ENCODE assay signal across 1 cellular context in the genomic region with DNA sequence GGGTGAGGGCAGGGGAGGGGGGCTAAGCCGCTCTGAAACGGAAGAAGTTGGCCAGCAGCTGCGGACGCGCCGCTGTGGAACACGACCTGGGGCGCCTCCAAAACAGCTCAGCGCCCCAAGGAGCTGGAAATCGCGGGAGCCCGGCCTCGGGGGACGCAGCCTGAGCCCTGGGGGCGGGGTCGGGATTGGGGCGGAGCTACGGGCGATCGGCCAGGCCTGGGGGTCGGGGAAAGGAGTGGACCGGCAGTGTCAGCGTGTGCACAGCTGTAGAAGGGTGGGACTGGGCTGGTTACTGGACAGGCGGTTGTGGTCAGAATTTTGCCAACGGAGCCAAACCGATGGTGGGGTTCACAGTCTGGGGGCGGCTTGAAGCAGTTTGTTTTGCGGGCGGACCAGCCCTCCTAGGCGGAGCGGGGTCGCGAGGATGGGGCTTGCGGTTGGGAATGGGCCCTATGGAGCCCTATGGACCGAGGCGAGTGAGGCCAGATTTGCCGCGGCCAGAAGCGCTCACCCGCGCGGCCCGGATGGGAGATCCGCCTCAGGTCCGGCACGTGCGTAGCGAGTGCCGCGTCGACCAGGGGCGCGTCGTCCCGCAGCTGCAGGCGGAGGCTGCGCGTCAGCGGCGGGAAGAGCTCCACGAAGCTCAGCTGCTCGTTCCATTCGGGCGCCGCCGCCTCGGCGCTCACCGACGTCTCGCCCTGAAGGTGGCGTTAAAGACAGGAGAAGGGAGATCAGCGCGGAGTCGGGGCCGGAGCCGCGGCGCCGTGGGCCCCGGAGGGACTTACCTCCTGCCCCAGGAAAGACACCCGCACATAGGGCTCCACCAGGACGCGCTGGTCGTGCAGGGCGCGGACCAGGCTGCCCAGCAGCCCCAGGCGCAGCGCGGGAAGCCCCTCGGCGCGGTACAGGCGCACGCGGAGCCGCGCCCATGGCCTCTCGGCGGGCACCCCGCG.
TF ChIP-seq lines count a peak whose summit lies in the region.

No MANE protein-coding gene starts in this region.

TF ChIP-seq in K562, 482 proteins besides CTCF, POLR2A, EP300 and RAD21 (continued from another document and continues in another):
- TF ChIP-seq, protein P1, sequence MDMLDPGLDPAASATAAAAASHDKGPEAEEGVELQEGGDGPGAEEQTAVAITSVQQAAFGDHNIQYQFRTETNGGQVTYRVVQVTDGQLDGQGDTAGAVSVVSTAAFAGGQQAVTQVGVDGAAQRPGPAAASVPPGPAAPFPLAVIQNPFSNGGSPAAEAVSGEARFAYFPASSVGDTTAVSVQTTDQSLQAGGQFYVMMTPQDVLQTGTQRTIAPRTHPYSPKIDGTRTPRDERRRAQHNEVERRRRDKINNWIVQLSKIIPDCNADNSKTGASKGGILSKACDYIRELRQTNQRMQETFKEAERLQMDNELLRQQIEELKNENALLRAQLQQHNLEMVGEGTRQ (CRISPR knock-in tag; IDR thresholded peaks at IDR 0.05): peak; percentile 32; the same call in 1 of the 2 replicates
- TF ChIP-seq CEBPB (tag; IDR thresholded peaks at IDR 0.05): no peak
- TF ChIP-seq CREM (IDR thresholded peaks at IDR 0.05; ENCODE audit: low read depth): peak; percentile 85
- no peak for TF ChIP-seq NCOA2 (IDR thresholded peaks at IDR 0.05; ENCODE audit: partially characterized antibody in 2 of 2)
- TF ChIP-seq NR4A1 (CRISPR knock-in tag; IDR thresholded peaks at IDR 0.05): no peak
- 0 out of 2 replicates have a peak, but pooled peaks have one; percentile 33 for TF ChIP-seq NR4A1 (tag; IDR thresholded peaks at IDR 0.05)
- no peak for TF ChIP-seq ZNF174 (CRISPR knock-in tag; IDR thresholded peaks at IDR 0.05)
- TF ChIP-seq STAT5A (IDR thresholded peaks at IDR 0.05; ENCODE audit: borderline replicate concordance, low read length): no peak
- no peak for TF ChIP-seq NUFIP1 (IDR thresholded peaks at IDR 0.05; ENCODE audit: partially characterized antibody)
- peak; percentile 24 for TF ChIP-seq ZFP36 (IDR thresholded peaks at IDR 0.05; ENCODE audit: low read depth, low read length, partially characterized antibody)
- no peak for TF ChIP-seq KLF16 (IDR thresholded peaks at IDR 0.05)
- TF ChIP-seq JUNB (CRISPR knock-in tag; conservative IDR thresholded peaks at IDR 0.05): no peak
- TF ChIP-seq RBM25 (IDR thresholded peaks at IDR 0.05; ENCODE audit: low read depth, low read length, severe bottlenecking): no peak
- no peak for TF ChIP-seq GTF2E2 (tag; IDR thresholded peaks at IDR 0.05)
- no peak for TF ChIP-seq EGR1 (conservative IDR thresholded peaks at IDR 0.05)
- no peak for TF ChIP-seq FOS (IDR thresholded peaks at IDR 0.05; ENCODE audit: extremely low read depth, insufficient read length)
- TF ChIP-seq, protein P2, sequence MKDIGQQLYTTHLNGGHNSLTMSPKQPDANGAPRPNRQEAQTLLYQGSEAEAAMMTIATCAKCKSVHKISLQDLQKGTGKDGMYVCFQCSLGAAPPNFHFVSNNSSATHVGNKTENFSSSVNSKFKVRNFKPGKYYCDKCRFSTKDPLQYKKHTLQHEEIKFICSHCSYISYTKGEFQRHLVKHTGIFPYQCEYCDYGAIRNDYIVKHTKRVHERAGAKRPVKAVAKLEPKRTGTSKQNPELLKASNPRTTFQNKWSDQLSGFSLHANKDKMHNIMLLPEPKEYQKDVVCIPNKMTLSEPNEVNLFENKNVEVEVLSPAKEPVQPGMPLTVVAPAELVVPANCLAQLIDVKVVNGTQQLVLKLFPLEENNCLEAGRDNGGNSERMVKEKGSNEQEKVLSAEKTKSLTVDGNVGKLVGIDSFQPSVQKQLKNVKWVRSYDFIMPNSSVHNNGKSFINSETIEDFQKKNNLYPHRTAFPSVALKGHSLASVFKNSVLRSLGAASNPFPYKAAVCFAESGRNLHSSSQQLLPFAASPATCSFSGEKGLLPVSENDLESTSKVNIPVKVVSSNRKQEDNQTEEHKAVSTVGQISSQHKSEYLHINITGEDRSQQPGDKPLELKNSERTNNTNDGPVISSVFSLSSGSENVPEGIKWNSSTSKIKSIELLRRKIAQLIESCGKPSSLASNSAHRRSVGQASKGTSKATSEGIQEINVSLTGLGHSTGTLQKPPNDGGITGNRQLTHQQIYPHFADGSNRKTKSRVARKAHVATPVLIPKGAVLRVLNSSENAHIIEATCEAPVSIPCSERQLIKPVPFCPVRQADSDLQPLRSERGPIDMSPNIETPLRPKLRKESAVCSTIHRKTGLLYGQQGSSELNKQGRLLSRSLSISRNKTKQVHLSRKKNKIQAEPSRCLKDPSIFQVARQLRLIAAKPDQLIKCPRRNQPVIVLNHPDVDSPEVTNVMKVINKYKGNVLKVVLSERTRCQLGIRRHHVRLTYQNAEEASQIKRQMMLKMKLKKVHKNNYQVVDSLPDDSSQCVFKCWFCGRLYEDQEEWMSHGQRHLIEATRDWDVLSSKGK (CRISPR knock-in tag; IDR thresholded peaks at IDR 0.05): no peak
- 0 out of 2 replicates have a peak, but pooled peaks have one; percentile 21 for TF ChIP-seq NR2C2 (CRISPR knock-in tag; IDR thresholded peaks at IDR 0.05)
- no peak for TF ChIP-seq NR2C2 (tag; IDR thresholded peaks at IDR 0.05)
- no peak for TF ChIP-seq RUNX1 (IDR thresholded peaks at IDR 0.05; ENCODE audit: low read depth)
- TF ChIP-seq ZNF79 (CRISPR knock-in tag; IDR thresholded peaks at IDR 0.05; ENCODE audit: low read depth): no peak
- TF ChIP-seq FOXJ2 (tag; IDR thresholded peaks at IDR 0.05): no peak
- TF ChIP-seq, protein P3, sequence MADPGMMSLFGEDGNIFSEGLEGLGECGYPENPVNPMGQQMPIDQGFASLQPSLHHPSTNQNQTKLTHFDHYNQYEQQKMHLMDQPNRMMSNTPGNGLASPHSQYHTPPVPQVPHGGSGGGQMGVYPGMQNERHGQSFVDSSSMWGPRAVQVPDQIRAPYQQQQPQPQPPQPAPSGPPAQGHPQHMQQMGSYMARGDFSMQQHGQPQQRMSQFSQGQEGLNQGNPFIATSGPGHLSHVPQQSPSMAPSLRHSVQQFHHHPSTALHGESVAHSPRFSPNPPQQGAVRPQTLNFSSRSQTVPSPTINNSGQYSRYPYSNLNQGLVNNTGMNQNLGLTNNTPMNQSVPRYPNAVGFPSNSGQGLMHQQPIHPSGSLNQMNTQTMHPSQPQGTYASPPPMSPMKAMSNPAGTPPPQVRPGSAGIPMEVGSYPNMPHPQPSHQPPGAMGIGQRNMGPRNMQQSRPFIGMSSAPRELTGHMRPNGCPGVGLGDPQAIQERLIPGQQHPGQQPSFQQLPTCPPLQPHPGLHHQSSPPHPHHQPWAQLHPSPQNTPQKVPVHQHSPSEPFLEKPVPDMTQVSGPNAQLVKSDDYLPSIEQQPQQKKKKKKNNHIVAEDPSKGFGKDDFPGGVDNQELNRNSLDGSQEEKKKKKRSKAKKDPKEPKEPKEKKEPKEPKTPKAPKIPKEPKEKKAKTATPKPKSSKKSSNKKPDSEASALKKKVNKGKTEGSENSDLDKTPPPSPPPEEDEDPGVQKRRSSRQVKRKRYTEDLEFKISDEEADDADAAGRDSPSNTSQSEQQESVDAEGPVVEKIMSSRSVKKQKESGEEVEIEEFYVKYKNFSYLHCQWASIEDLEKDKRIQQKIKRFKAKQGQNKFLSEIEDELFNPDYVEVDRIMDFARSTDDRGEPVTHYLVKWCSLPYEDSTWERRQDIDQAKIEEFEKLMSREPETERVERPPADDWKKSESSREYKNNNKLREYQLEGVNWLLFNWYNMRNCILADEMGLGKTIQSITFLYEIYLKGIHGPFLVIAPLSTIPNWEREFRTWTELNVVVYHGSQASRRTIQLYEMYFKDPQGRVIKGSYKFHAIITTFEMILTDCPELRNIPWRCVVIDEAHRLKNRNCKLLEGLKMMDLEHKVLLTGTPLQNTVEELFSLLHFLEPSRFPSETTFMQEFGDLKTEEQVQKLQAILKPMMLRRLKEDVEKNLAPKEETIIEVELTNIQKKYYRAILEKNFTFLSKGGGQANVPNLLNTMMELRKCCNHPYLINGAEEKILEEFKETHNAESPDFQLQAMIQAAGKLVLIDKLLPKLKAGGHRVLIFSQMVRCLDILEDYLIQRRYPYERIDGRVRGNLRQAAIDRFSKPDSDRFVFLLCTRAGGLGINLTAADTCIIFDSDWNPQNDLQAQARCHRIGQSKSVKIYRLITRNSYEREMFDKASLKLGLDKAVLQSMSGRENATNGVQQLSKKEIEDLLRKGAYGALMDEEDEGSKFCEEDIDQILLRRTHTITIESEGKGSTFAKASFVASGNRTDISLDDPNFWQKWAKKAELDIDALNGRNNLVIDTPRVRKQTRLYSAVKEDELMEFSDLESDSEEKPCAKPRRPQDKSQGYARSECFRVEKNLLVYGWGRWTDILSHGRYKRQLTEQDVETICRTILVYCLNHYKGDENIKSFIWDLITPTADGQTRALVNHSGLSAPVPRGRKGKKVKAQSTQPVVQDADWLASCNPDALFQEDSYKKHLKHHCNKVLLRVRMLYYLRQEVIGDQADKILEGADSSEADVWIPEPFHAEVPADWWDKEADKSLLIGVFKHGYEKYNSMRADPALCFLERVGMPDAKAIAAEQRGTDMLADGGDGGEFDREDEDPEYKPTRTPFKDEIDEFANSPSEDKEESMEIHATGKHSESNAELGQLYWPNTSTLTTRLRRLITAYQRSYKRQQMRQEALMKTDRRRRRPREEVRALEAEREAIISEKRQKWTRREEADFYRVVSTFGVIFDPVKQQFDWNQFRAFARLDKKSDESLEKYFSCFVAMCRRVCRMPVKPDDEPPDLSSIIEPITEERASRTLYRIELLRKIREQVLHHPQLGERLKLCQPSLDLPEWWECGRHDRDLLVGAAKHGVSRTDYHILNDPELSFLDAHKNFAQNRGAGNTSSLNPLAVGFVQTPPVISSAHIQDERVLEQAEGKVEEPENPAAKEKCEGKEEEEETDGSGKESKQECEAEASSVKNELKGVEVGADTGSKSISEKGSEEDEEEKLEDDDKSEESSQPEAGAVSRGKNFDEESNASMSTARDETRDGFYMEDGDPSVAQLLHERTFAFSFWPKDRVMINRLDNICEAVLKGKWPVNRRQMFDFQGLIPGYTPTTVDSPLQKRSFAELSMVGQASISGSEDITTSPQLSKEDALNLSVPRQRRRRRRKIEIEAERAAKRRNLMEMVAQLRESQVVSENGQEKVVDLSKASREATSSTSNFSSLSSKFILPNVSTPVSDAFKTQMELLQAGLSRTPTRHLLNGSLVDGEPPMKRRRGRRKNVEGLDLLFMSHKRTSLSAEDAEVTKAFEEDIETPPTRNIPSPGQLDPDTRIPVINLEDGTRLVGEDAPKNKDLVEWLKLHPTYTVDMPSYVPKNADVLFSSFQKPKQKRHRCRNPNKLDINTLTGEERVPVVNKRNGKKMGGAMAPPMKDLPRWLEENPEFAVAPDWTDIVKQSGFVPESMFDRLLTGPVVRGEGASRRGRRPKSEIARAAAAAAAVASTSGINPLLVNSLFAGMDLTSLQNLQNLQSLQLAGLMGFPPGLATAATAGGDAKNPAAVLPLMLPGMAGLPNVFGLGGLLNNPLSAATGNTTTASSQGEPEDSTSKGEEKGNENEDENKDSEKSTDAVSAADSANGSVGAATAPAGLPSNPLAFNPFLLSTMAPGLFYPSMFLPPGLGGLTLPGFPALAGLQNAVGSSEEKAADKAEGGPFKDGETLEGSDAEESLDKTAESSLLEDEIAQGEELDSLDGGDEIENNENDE (IDR thresholded peaks at IDR 0.05; ENCODE audit: low read depth, low read length): no peak
- TF ChIP-seq, protein P4, sequence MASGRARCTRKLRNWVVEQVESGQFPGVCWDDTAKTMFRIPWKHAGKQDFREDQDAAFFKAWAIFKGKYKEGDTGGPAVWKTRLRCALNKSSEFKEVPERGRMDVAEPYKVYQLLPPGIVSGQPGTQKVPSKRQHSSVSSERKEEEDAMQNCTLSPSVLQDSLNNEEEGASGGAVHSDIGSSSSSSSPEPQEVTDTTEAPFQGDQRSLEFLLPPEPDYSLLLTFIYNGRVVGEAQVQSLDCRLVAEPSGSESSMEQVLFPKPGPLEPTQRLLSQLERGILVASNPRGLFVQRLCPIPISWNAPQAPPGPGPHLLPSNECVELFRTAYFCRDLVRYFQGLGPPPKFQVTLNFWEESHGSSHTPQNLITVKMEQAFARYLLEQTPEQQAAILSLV (tag; IDR thresholded peaks at IDR 0.05): no peak
- TF ChIP-seq MIER1 (IDR thresholded peaks at IDR 0.05; ENCODE audit: low read depth): 0 out of 2 replicates have a peak, but pooled peaks have one; percentile 38
- TF ChIP-seq MAFF (IDR thresholded peaks at IDR 0.05; ENCODE audit: low read length): no peak
- TF ChIP-seq TOE1 (IDR thresholded peaks at IDR 0.05; ENCODE audit: borderline replicate concordance): 0 out of 2 replicates have a peak, but pooled peaks have one; percentile 23
- no peak for TF ChIP-seq TOE1 (CRISPR knock-in tag; IDR thresholded peaks at IDR 0.05; ENCODE audit: borderline replicate concordance, low read depth)
- peak; percentile 65 for TF ChIP-seq BCOR (IDR thresholded peaks at IDR 0.05)
- no peak for TF ChIP-seq SMARCA4 (IDR thresholded peaks at IDR 0.05)
- TF ChIP-seq GTF2A2 (tag; IDR thresholded peaks at IDR 0.05): no peak
- TF ChIP-seq MXI1 (IDR thresholded peaks at IDR 0.05; ENCODE audit: low read depth, low read length): no peak
- no peak for TF ChIP-seq ZNF57 (CRISPR knock-in tag; IDR thresholded peaks at IDR 0.05)
- TF ChIP-seq, protein P5, sequence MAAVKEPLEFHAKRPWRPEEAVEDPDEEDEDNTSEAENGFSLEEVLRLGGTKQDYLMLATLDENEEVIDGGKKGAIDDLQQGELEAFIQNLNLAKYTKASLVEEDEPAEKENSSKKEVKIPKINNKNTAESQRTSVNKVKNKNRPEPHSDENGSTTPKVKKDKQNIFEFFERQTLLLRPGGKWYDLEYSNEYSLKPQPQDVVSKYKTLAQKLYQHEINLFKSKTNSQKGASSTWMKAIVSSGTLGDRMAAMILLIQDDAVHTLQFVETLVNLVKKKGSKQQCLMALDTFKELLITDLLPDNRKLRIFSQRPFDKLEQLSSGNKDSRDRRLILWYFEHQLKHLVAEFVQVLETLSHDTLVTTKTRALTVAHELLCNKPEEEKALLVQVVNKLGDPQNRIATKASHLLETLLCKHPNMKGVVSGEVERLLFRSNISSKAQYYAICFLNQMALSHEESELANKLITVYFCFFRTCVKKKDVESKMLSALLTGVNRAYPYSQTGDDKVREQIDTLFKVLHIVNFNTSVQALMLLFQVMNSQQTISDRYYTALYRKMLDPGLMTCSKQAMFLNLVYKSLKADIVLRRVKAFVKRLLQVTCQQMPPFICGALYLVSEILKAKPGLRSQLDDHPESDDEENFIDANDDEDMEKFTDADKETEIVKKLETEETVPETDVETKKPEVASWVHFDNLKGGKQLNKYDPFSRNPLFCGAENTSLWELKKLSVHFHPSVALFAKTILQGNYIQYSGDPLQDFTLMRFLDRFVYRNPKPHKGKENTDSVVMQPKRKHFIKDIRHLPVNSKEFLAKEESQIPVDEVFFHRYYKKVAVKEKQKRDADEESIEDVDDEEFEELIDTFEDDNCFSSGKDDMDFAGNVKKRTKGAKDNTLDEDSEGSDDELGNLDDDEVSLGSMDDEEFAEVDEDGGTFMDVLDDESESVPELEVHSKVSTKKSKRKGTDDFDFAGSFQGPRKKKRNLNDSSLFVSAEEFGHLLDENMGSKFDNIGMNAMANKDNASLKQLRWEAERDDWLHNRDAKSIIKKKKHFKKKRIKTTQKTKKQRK (IDR thresholded peaks at IDR 0.05; ENCODE audit: borderline replicate concordance, low read depth, low read length): no peak
- TF ChIP-seq CEBPG (CRISPR knock-in tag; IDR thresholded peaks at IDR 0.05): no peak
- TF ChIP-seq CEBPG (tag; conservative IDR thresholded peaks at IDR 0.05 in 1 of 2, IDR thresholded peaks at IDR 0.05 in 1 of 2): no peak
- TF ChIP-seq, protein P6, sequence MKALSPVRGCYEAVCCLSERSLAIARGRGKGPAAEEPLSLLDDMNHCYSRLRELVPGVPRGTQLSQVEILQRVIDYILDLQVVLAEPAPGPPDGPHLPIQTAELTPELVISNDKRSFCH (CRISPR knock-in tag; IDR thresholded peaks at IDR 0.05): no peak
- TF ChIP-seq, protein P6 (tag; IDR thresholded peaks at IDR 0.05): no peak
- no peak for TF ChIP-seq SNIP1 (IDR thresholded peaks at IDR 0.05; ENCODE audit: low read depth)
- no peak for TF ChIP-seq U2AF2 (optimal IDR thresholded peaks at IDR 0.05; ENCODE audit: low read depth, low read length)
- TF ChIP-seq TCF7 (IDR thresholded peaks at IDR 0.05; ENCODE audit: borderline replicate concordance): no peak
